Comparison of ENCODE assay signal across 10 cellular contexts in genomic region chr2:170843656-170844055, GRCh38. TPM values are rescaled to one million over a fixed set of nuclear protein-coding genes. Genes with fewer than 3 reads are reported as not detected.
DNase-seq lines count a peak whose midpoint lies in the region; ATAC-seq and TF ChIP-seq lines count a peak whose summit lies in the region.
"Had no signal": no experiment of that assay in that cellular context is flagged by ENCODE, and none has a peak within 500 bp of the region (broad histone marks: within the 10 kb centered on the region; RNA-seq: fewer than 3 reads in every experiment).

No MANE protein-coding gene starts in this region.

- H3K27me3 Mint-ChIP-seq in activated T-cell treated with anti-CD3 and anti-CD28 coated beads, Interleukin-2, amount 50 U/mL, for 72 hours (ENCODE audit: low read depth): no peaks in the 10 kb centered on the region

- no peaks in the 10 kb centered on the region for H3K9me3 Mint-ChIP-seq in activated T-cell treated with anti-CD3 and anti-CD28 coated beads, Interleukin-2, amount 50 U/mL, for 72 hours
- H3K9me3 Mint-ChIP-seq: CD4-positive, alpha-beta T cell had no signal

- H3K4me3 ChIP-seq in epithelial cell of esophagus (ENCODE audit: low read length): no peak overlapping the region
- H3K4me3 ChIP-seq: SK-N-MC had no signal

- peak overlapping the region; percentile 2 to 59 for H3K4me3 Mint-ChIP-seq in activated T-cell treated with anti-CD3 and anti-CD28 coated beads, Interleukin-2, amount 50 U/mL, for 72 hours
- H3K4me3 Mint-ChIP-seq: CD4-positive, alpha-beta T cell had no signal

- DNase-seq in activated T-cell treated with anti-CD3 and anti-CD28 coated beads, Interleukin-2, amount 50 U/mL, for 72 hours: peak; percentile 17 to 28
- no peak for DNase-seq in activated T-cell treated with anti-CD3 and anti-CD28 coated beads, Interleukin-2, amount 50 U/mL, for 48 hours
- DNase-seq in RPMI7951 (ENCODE audit: low read depth) (peak; percentile 89), epithelial cell of esophagus (ENCODE audit: low read depth) (peak; percentile 21), stromal cell of bone marrow (ENCODE audit: low read depth) (peak; percentile 53), iPS-NIHi11 (ENCODE audit: low spot score) (no peak)
- DNase-seq: CD4-positive, alpha-beta T cell had no signal

- H3K27ac Mint-ChIP-seq in activated T-cell treated with anti-CD3 and anti-CD28 coated beads, Interleukin-2, amount 50 U/mL, for 72 hours: peak overlapping the region; percentile 40
- H3K27ac Mint-ChIP-seq: CD4-positive, alpha-beta T cell had no signal

- peaks cover 0 to 6% of the 10 kb centered on the region in 2 donors for H3K36me3 Mint-ChIP-seq in activated T-cell treated with anti-CD3 and anti-CD28 coated beads, Interleukin-2, amount 50 U/mL, for 72 hours (ENCODE audit: insufficient read depth in 2 of 2)

- H3K4me1 Mint-ChIP-seq in activated T-cell treated with anti-CD3 and anti-CD28 coated beads, Interleukin-2, amount 50 U/mL, for 72 hours (ENCODE audit: low read depth): peaks cover 19% of the 10 kb centered on the region

- peak; percentile 67 to 70 for ATAC-seq in activated T-cell treated with anti-CD3 and anti-CD28 coated beads, Interleukin-2, amount 50 U/mL, for 72 hours (replicated peaks in 1 of 2)
- ATAC-seq in GM18505 (IDR thresholded peaks at IDR 0.05; ENCODE audit: unreplicated experiment) (no peak), GM19395 (IDR thresholded peaks at IDR 0.05; ENCODE audit: unreplicated experiment) (no peak)

- TF ChIP-seq POLR2A in GM18505 (IDR thresholded peaks at IDR 0.05; ENCODE audit: borderline replicate concordance, extremely low read depth, insufficient read depth, insufficient read length): no peak

- no peak for TF ChIP-seq CTCF in epithelial cell of esophagus (IDR thresholded peaks at IDR 0.05; ENCODE audit: insufficient read depth, low read depth, low read length, missing control alignments)

RNA-seq across cellular contexts. Expression of gene GAD1, which starts 27.0 kb away (rescaled TPM):
- 10 to 100 TPM; 12.8 to 17.8 TPM for total RNA-seq in activated T-cell treated with anti-CD3 and anti-CD28 coated beads, Interleukin-2, amount 50 U/mL, for 72 hours
- 3.9 and 6.7 TPM in 2 replicates for total RNA-seq in RPMI7951 (2014; rRNA removed; shearing (Covaris generic))
- total RNA-seq: CD4-positive, alpha-beta T cell had no signal

Comparison
In these comparisons a context has a peak if more than half of its experiments do, and no peak if none do; other contexts are left out.
1. DNase-seq: peak in activated T-cell treated with anti-CD3 and anti-CD28 coated beads, Interleukin-2, amount 50 U/mL, for 72 hours (2 of 2), RPMI7951 (single experiment), epithelial cell of esophagus (single experiment) and stromal cell of bone marrow (single experiment); none in activated T-cell treated with anti-CD3 and anti-CD28 coated beads, Interleukin-2, amount 50 U/mL, for 48 hours (0 of 2) and iPS-NIHi11 (single experiment).
2. ATAC-seq: peak in activated T-cell treated with anti-CD3 and anti-CD28 coated beads, Interleukin-2, amount 50 U/mL, for 72 hours (2 of 2); none in GM18505 (single experiment) and GM19395 (single experiment).